Comparison of ENCODE assay signal across 8 cellular contexts in genomic region chr10:18400201-18400910, GRCh38.
DNase-seq lines count a peak whose midpoint lies in the region; FAIRE-seq and TF ChIP-seq lines count a peak whose summit lies in the region.

No MANE protein-coding gene starts in this region.

- H3K14ac ChIP-seq in neuronal stem cell (ENCODE audit: low read length): no peak overlapping the region

- H3K4me3 ChIP-seq in neuronal stem cell (ENCODE audit: low read length in 2 of 2): peak overlapping the region in 1 of 2 donors; percentile 63
- H3K4me3 ChIP-seq in Karpas-422 (ENCODE audit: low read length): no peak overlapping the region

- peak; percentile 13 for DNase-seq in Daoy (ENCODE audit: low read depth)
- DNase-seq in GM20000 (ENCODE audit: low spot score): peak; percentile 19
- DNase-seq in NCI-H460 (ENCODE audit: extremely low read depth, low read depth): peak; percentile 70
- no peak for DNase-seq in neuronal stem cell (ENCODE audit: low spot score)
- no peak for DNase-seq in H54 (ENCODE audit: insufficient read length, low spot score)
- no peak for DNase-seq in Karpas-422
- no peak for DNase-seq in activated CD4-positive, CD25-positive, alpha-beta regulatory T cell (lab: John Stamatoyannopoulos, UW)

- H3K9ac ChIP-seq in neuronal stem cell (ENCODE audit: low read depth, low read length, poor library complexity): no peak overlapping the region
- no peak overlapping the region for H3K9ac ChIP-seq in Karpas-422 (ENCODE audit: low read length)

- H2BK5ac ChIP-seq in neuronal stem cell (ENCODE audit: low read length): no peak overlapping the region

- no peaks in the 10 kb centered on the region for H3K9me2 ChIP-seq in Karpas-422 (replicated peaks; ENCODE audit: insufficient read depth, low read length)

- WGBS in neuronal stem cell (ENCODE audit: extremely low coverage in 2 of 2, insufficient read length in 2 of 2, insufficient replicate concordance in 1 of 2), 2 donors: no CpG with 5 or more reads among the region's 18 CpGs

- TF ChIP-seq POLR2A in H54 (IDR thresholded peaks at IDR 0.05; ENCODE audit: low read depth, low read length): no peak

- H2BK120ac ChIP-seq in neuronal stem cell (ENCODE audit: low read depth, low read length): no peak overlapping the region

- H3K27me3 ChIP-seq in neuronal stem cell (ENCODE audit: control insufficient read depth in 3 of 3, insufficient read depth in 3 of 3, low read depth in 1 of 3, low read length in 3 of 3): peaks cover 0 to 32% (median 0%) of the 10 kb centered on the region in 3 experiments
- H3K27me3 ChIP-seq in Karpas-422 (ENCODE audit: low read length): no peaks in the 10 kb centered on the region

- H3K23ac ChIP-seq in neuronal stem cell (ENCODE audit: low read depth, low read length, poor library complexity): no peak overlapping the region

- H2AK5ac ChIP-seq in neuronal stem cell (ENCODE audit: low read depth, low read length): no peak overlapping the region

- H3K36me3 ChIP-seq in neuronal stem cell (replicated peaks in 1 of 2; ENCODE audit: control insufficient read depth in 2 of 2, insufficient read depth in 2 of 2, low read length in 2 of 2) (no peaks in the 10 kb centered on the region), Karpas-422 (ENCODE audit: insufficient read depth, low read length) (no peaks in the 10 kb centered on the region)

- no peak overlapping the region for H4K91ac ChIP-seq in neuronal stem cell (ENCODE audit: low read depth, low read length, poor library complexity)

- no peak overlapping the region for H4K8ac ChIP-seq in neuronal stem cell (ENCODE audit: low read depth, low read length)

- H2BK12ac ChIP-seq in neuronal stem cell (ENCODE audit: low read length): no peak overlapping the region

- H4K20me1 ChIP-seq in Karpas-422 (ENCODE audit: insufficient read depth, low read depth, low read length): no peaks in the 10 kb centered on the region

- no peaks in the 10 kb centered on the region for H3K79me2 ChIP-seq in Karpas-422 (ENCODE audit: low read length)

- peak overlapping the region; percentile 73 for H2AFZ ChIP-seq in neuronal stem cell (ENCODE audit: low read length)
- H2AFZ ChIP-seq in Karpas-422 (ENCODE audit: low read length): no peak overlapping the region

- H2BK15ac ChIP-seq in neuronal stem cell (ENCODE audit: low read length): no peak overlapping the region

- H3K79me1 ChIP-seq in neuronal stem cell (ENCODE audit: low read depth, low read length): no peaks in the 10 kb centered on the region

- H3K4me2 ChIP-seq in neuronal stem cell (ENCODE audit: insufficient read depth, low read length, poor library complexity, severe bottlenecking): peak overlapping the region; percentile 81
- H3K4me2 ChIP-seq in Karpas-422 (ENCODE audit: low read depth, low read length, poor library complexity, severe bottlenecking): no peak overlapping the region

- TF ChIP-seq CTCF in GM20000 (IDR thresholded peaks at IDR 0.05; ENCODE audit: extremely low read depth, missing control alignments): no peak

- no peak overlapping the region for H3K4ac ChIP-seq in neuronal stem cell (ENCODE audit: low read length)

- FAIRE-seq in H54 (lab: Jason Lieb, UNC): no peak

- no peak overlapping the region for H3K18ac ChIP-seq in neuronal stem cell (ENCODE audit: low read length)

- peak overlapping the region; percentile 54 for H3K27ac ChIP-seq in cingulate gyrus (ENCODE audit: low read depth, low read length)
- H3K27ac ChIP-seq in neuronal stem cell (replicated peaks; ENCODE audit: low read length): no peak overlapping the region
- H3K27ac ChIP-seq in Karpas-422 (ENCODE audit: low read length): no peak overlapping the region

- H3K4me1 ChIP-seq in neuronal stem cell (ENCODE audit: control insufficient read depth in 2 of 2, insufficient read depth in 1 of 2, low read depth in 1 of 2, low read length in 2 of 2) (no peaks in the 10 kb centered on the region), Karpas-422 (ENCODE audit: low read length) (no peaks in the 10 kb centered on the region)

- H3K9me3 ChIP-seq in neuronal stem cell (replicated peaks in 1 of 2; ENCODE audit: control insufficient read depth in 2 of 2, insufficient read depth in 1 of 2, low read depth in 1 of 2, low read length in 2 of 2): no peaks in the 10 kb centered on the region
- H3K9me3 ChIP-seq in Karpas-422 (ENCODE audit: low read length): no peaks in the 10 kb centered on the region

Comparison
In these comparisons a context has a peak if more than half of its experiments do, and no peak if none do; other contexts are left out.
1. DNase-seq: peak in Daoy (single experiment), GM20000 (single experiment) and NCI-H460 (single experiment); none in neuronal stem cell (single experiment), H54 (single experiment), Karpas-422 (single experiment) and activated CD4-positive, CD25-positive, alpha-beta regulatory T cell (0 of 4).